In genomic region chr3:23920151-23920655, GRCh38 we compare ENCODE assay signal across 1 cellular context.
TF ChIP-seq lines count a peak whose summit lies in the region.

No MANE protein-coding gene starts in this region.

TF ChIP-seq in H1, 55 proteins besides CTCF, POLR2A, EP300 and RAD21:
- TF ChIP-seq TBP (IDR thresholded peaks at IDR 0.05; ENCODE audit: low read depth, low read length) (no peak), TAF7 (optimal IDR thresholded peaks at IDR 0.05; ENCODE audit: borderline replicate concordance, low read depth, low read length) (peak; percentile 24), POLR2AphosphoS5 (IDR thresholded peaks at IDR 0.05; ENCODE audit: low read depth, low read length) (peak; percentile 84), ZNF274 (IDR thresholded peaks at IDR 0.05; ENCODE audit: borderline replicate concordance, extremely low read depth, low read length) (no peak), CBX8 (IDR thresholded peaks at IDR 0.05; ENCODE audit: borderline replicate concordance, low read depth, low read length) (no peak), NANOG (IDR thresholded peaks at IDR 0.05; ENCODE audit: insufficient read depth, low read depth, low read length, poor library complexity, severe bottlenecking) (no peak), CBX5 (IDR thresholded peaks at IDR 0.05; ENCODE audit: low read depth, low read length) (no peak), ATF2 (IDR thresholded peaks at IDR 0.05; ENCODE audit: low read length) (peak; percentile 68), CEBPB (IDR thresholded peaks at IDR 0.05; ENCODE audit: low read depth, low read length) (no peak), KDM4A (IDR thresholded peaks at IDR 0.05; ENCODE audit: low read depth, low read length, severe bottlenecking) (no peak), BCL11A (IDR thresholded peaks at IDR 0.05; ENCODE audit: low read depth in 2 of 2, low read length in 2 of 2) (no peak), CHD7 (IDR thresholded peaks at IDR 0.05; ENCODE audit: insufficient replicate concordance, low read length) (no peak)
